In genomic region chr19:11087870-11088507, GRCh38 we compare ENCODE assay signal across 1 cellular context.
TF ChIP-seq lines count a peak whose summit lies in the region.

No MANE protein-coding gene starts in this region.

TF ChIP-seq in K562, 482 proteins besides CTCF, POLR2A, EP300 and RAD21 (continued from another document):
- TF ChIP-seq ZNF134 (CRISPR knock-in tag; conservative IDR thresholded peaks at IDR 0.05) (no peak), RBM22 (IDR thresholded peaks at IDR 0.05; ENCODE audit: low read depth, low read length, poor library complexity, severe bottlenecking) (no peak), ZBTB17 (CRISPR knock-in tag; IDR thresholded peaks at IDR 0.05) (no peak), SMAD1 (IDR thresholded peaks at IDR 0.05; ENCODE audit: low read depth, low read length, partially characterized antibody) (no peak), PML (IDR thresholded peaks at IDR 0.05; ENCODE audit: low read length) (no peak), ZNF655 (CRISPR knock-in tag; IDR thresholded peaks at IDR 0.05) (no peak), CBX5 (IDR thresholded peaks at IDR 0.05; ENCODE audit: borderline replicate concordance, low read depth) (no peak), MYBL2 (IDR thresholded peaks at IDR 0.05; ENCODE audit: low read depth) (no peak), MYBL2 (CRISPR knock-in tag; IDR thresholded peaks at IDR 0.05; ENCODE audit: borderline replicate concordance) (no peak), AFF4 (CRISPR knock-in tag; IDR thresholded peaks at IDR 0.05) (no peak), BCOR (IDR thresholded peaks at IDR 0.05) (peak; percentile 60), NCOA6 (IDR thresholded peaks at IDR 0.05) (no peak), AFF1 (IDR thresholded peaks at IDR 0.05; ENCODE audit: low read depth in 1 of 2, partially characterized antibody in 2 of 2) (no peak), ZNF449 (CRISPR knock-in tag; IDR thresholded peaks at IDR 0.05) (no peak), ZNF121 (CRISPR knock-in tag; conservative IDR thresholded peaks at IDR 0.05) (peak; percentile 96), XRCC4 (IDR thresholded peaks at IDR 0.05; ENCODE audit: extremely low read depth, insufficient read depth, insufficient read length) (no peak), SMAD3 (CRISPR knock-in tag; conservative IDR thresholded peaks at IDR 0.05) (no peak), HMGXB4 (CRISPR knock-in tag; IDR thresholded peaks at IDR 0.05) (no peak), TFAP4 (CRISPR knock-in tag; IDR thresholded peaks at IDR 0.05; ENCODE audit: borderline replicate concordance) (no peak), ATF3 (IDR thresholded peaks at IDR 0.05) (peak; percentile 35; the same call in 1 of the 2 replicates), ATF3 (CRISPR knock-in tag; conservative IDR thresholded peaks at IDR 0.05) (no peak), NKRF (IDR thresholded peaks at IDR 0.05; ENCODE audit: borderline replicate concordance) (no peak), POLR2H (tag; IDR thresholded peaks at IDR 0.05; ENCODE audit: low read depth) (no peak), PKNOX1 (IDR thresholded peaks at IDR 0.05) (peak; percentile 75), FOXA3 (CRISPR knock-in tag; conservative IDR thresholded peaks at IDR 0.05 in 1 of 2, IDR thresholded peaks at IDR 0.05 in 1 of 2) (no peak), ZNF347 (CRISPR knock-in tag; IDR thresholded peaks at IDR 0.05; ENCODE audit: low read depth) (no peak), GABPA (tag; conservative IDR thresholded peaks at IDR 0.05; ENCODE audit: low read depth) (no peak)
